ENCODE assay signal across 8 cellular contexts in genomic region chr17:68197091-68197996, GRCh38. TPM values are rescaled to one million over a fixed set of nuclear protein-coding genes. Genes with fewer than 3 reads are reported as not detected.
A peak's percentile ranks its signal among the peaks of the same experiment; 100 is the strongest.
DNase-seq lines count a peak whose midpoint lies in the region; ATAC-seq and TF ChIP-seq lines count a peak whose summit lies in the region.

No MANE protein-coding gene starts in this region.

- TF ChIP-seq CTCF in cardiac muscle cell (IDR thresholded peaks at IDR 0.05; ENCODE audit: low read depth, low read length) (no peak), thyroid gland (IDR thresholded peaks at IDR 0.05) (no peak)

- H3K36me3 ChIP-seq in cardiac muscle cell (no peaks in the 10 kb centered on the region), thyroid gland (no peaks in the 10 kb centered on the region)

- H3K27ac ChIP-seq in cardiac muscle cell (no peak overlapping the region), thyroid gland (no peak overlapping the region)

- peaks cover 25% of the 10 kb centered on the region for H3K4me1 Mint-ChIP-seq in activated naive CD4-positive, alpha-beta T cell treated with anti-CD3 and anti-CD28 coated beads for 36 hours (ENCODE audit: low read depth)

- peaks cover 34% of the 10 kb centered on the region for H3K27me3 Mint-ChIP-seq in activated naive CD4-positive, alpha-beta T cell treated with anti-CD3 and anti-CD28 coated beads for 36 hours (ENCODE audit: low read depth)

- peak; percentile 36 for ATAC-seq in left colon
- no peak for ATAC-seq in GM19463 (IDR thresholded peaks at IDR 0.05; ENCODE audit: unreplicated experiment)
- ATAC-seq in HG03097 (IDR thresholded peaks at IDR 0.05; ENCODE audit: low FRiP score, unreplicated experiment): no peak
- no peak for ATAC-seq in HG03521 (IDR thresholded peaks at IDR 0.05; ENCODE audit: unreplicated experiment)

- H3K9me3 Mint-ChIP-seq in activated naive CD4-positive, alpha-beta T cell treated with anti-CD3 and anti-CD28 coated beads for 36 hours: no peaks in the 10 kb centered on the region

- H3K9me3 ChIP-seq in cardiac muscle cell (ENCODE audit: low read depth) (no peaks in the 10 kb centered on the region), thyroid gland (no peaks in the 10 kb centered on the region)

- no peaks in the 10 kb centered on the region for H3K36me3 Mint-ChIP-seq in activated naive CD4-positive, alpha-beta T cell treated with anti-CD3 and anti-CD28 coated beads for 36 hours (ENCODE audit: low read depth)

- DNase-seq in cardiac muscle cell (ENCODE audit: low read depth in 1 of 2, low spot score in 1 of 2): no peak
- no peak for DNase-seq in cardiac septum (ENCODE audit: low spot score)
- no peak for DNase-seq in activated naive CD4-positive, alpha-beta T cell treated with anti-CD3 and anti-CD28 coated beads for 36 hours
- DNase-seq in left colon: no peak
- DNase-seq in thyroid gland: peak in 1 of 2 donors; percentile 30

- TF ChIP-seq POLR2A in thyroid gland (IDR thresholded peaks at IDR 0.05): no peak

- H3K4me3 Mint-ChIP-seq in activated naive CD4-positive, alpha-beta T cell treated with anti-CD3 and anti-CD28 coated beads for 36 hours: peak overlapping the region; percentile 65

- 1 to 5% methylated on average over 16 to 19 of the region's 53 CpGs for WGBS in thyroid gland, 2 donors

- peak overlapping the region; percentile 34 for H3K4me3 ChIP-seq in cardiac muscle cell
- H3K4me3 ChIP-seq in thyroid gland (replicated peaks in 1 of 3): peak overlapping the region in 2 of 3 donors; percentile 14 to 28

- intact Hi-C loops in cardiac septum (cut with DNase I) (loop anchor here (10.0 kb wide), 1 partner anchor 133 kb away; no protein-coding TSS in a partner anchor), left colon (cut with DNase I, micrococcal nuclease) (no loop called here), thyroid gland (cut with DNase I) (no loop called here)
- intact Hi-C loops in activated naive CD4-positive, alpha-beta T cell treated with anti-CD3 and anti-CD28 coated beads for 36 hours (cut with micrococcal nuclease): loop anchor here (1.0 kb wide), 1 partner anchor 239 kb away; no protein-coding TSS in a partner anchor

- H3K27me3 ChIP-seq in cardiac muscle cell (peaks cover 99% of the 10 kb centered on the region), thyroid gland (peaks cover 9% of the 10 kb centered on the region)

- CTCF ChIA-PET in activated naive CD4-positive, alpha-beta T cell treated with anti-CD3 and anti-CD28 coated beads for 36 hours (lab: Charles Lee): interaction anchor here (0.6 to 1.4 kb wide), 6 partner anchors 8 to 67 kb away, joined by 3 to 7 read pairs (median 3); no protein-coding TSS in a partner anchor

- H3K4me1 ChIP-seq in cardiac muscle cell (ENCODE audit: low read depth): peaks cover 15% of the 10 kb centered on the region
- peaks cover 35 to 55% of the 10 kb centered on the region in 2 donors for H3K4me1 ChIP-seq in thyroid gland

- H3K27ac Mint-ChIP-seq in activated naive CD4-positive, alpha-beta T cell treated with anti-CD3 and anti-CD28 coated beads for 36 hours: no peak overlapping the region

RNA-seq across cellular contexts. Expression of gene AMZ2, which starts 50.5 kb away (rescaled TPM):
- total RNA-seq in cardiac muscle cell: 63.1 and 69.2 TPM in 2 replicates
- 122 and 153 TPM in 2 replicates for polyA plus RNA-seq in cardiac muscle cell
- 97.4 TPM for total RNA-seq in cardiac septum
- 100 to 1,000 TPM; 190 to 195 TPM for total RNA-seq in activated naive CD4-positive, alpha-beta T cell treated with anti-CD3 and anti-CD28 coated beads for 36 hours
- 10 to 100 TPM; 24.2 to 38.3 TPM for total RNA-seq in left colon
- 10 to 100 TPM; 25.0 to 72.1 (median 63.1) TPM for total RNA-seq in thyroid gland

Comparison
In these comparisons a context has a peak if more than half of its experiments do, and no peak if none do; other contexts are left out.
1. intact Hi-C loops: an anchor here in cardiac septum (10.0 kb wide) and activated naive CD4-positive, alpha-beta T cell treated with anti-CD3 and anti-CD28 coated beads for 36 hours (1.0 kb wide); none called in left colon and thyroid gland.